ENCODE assay signal across 30 cellular contexts in the genomic region with DNA sequence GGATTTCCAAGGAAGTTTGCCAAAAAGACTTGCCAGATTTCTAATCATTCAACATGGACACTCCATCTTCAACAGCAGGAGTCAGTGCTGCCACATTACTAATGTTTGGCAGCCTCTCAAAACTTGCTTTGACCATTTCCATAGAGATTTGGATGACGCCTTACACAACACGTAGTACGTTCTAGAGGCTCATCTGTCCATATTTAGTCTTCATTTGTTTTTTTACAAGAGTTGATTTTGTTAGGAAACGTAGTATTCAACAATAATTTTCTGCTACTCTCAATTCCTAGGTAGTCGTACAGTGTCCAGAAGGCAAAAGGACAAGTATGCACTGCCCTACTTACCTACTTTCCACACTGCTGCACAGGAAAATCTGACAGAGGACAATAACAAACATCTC.
"Had no signal": no experiment of that assay in that cellular context is flagged by ENCODE, and none has a peak within 500 bp of the region (broad histone marks: within the 10 kb centered on the region; RNA-seq: fewer than 3 reads in every experiment).

No MANE protein-coding gene starts in this region.

- H3K27ac ChIP-seq: ascending aorta, breast epithelium, cardiac muscle cell, esophagus muscularis mucosa, gastroesophageal sphincter, heart right ventricle, VCaP had no signal

- H3K27me3 ChIP-seq: ascending aorta, breast epithelium, cardiac muscle cell, esophagus muscularis mucosa, gastroesophageal sphincter, heart right ventricle had no signal

- DNase-seq: activated CD4-positive, alpha-beta memory T cell treated with anti-CD3 and anti-CD28 coated beads, Interleukin-2, amount 10 ng/mL, durations not matched to agents 7 days and 5 days; activated CD4-positive, alpha-beta T cell treated with anti-CD3 and anti-CD28 coated beads for 1 hour; activated CD4-positive, alpha-beta T cell treated with anti-CD3 and anti-CD28 coated beads for 4 hours; activated CD4-positive, alpha-beta T cell treated with anti-CD3 and anti-CD28 coated beads, Interleukin-2, amount 10 ng/mL, durations not matched to agents 7 days and 5 days; activated CD4-positive, alpha-beta T cell treated with anti-CD3 and anti-CD28 coated beads, Interleukin-2, amount 50 U/mL, for 4 hours; activated CD8-positive, alpha-beta memory T cell treated with anti-CD3 and anti-CD28 coated beads, Interleukin-2, amount 50 U/mL, for 48 hours; activated gamma-delta T cell; activated naive CD4-positive, alpha-beta T cell; activated naive CD4-positive, alpha-beta T cell treated with anti-CD3 and anti-CD28 coated beads, Interleukin-2, amount 10 ng/mL, durations not matched to agents 7 days and 5 days; activated naive CD8-positive, alpha-beta T cell treated with anti-CD3 and anti-CD28 coated beads, Interleukin-2, amount 10 ng/mL, durations not matched to agents 7 days and 5 days; activated T-cell treated with anti-CD3 and anti-CD28 coated beads for 4 hours; activated T-cell treated with anti-CD3 and anti-CD28 coated beads, Interleukin-2, amount 50 U/mL, for 24 hours; activated T-cell treated with anti-CD3 and anti-CD28 coated beads, Interleukin-2, amount 50 U/mL, for 72 hours; central memory CD4-positive, alpha-beta T cell; cortex of kidney; dermis blood vessel endothelial cell; effector CD4-positive, alpha-beta T cell; effector memory CD8-positive, alpha-beta T cell; erythroblast; foreskin melanocyte; heart right ventricle; T-helper 2 cell had no signal

- H3K9me3 ChIP-seq: ascending aorta, breast epithelium, esophagus muscularis mucosa, gastroesophageal sphincter had no signal

- H3K4me1 ChIP-seq: ascending aorta, breast epithelium, esophagus muscularis mucosa, gastroesophageal sphincter, heart right ventricle had no signal

- H3K4me3 ChIP-seq: ascending aorta, breast epithelium, cardiac muscle cell, esophagus muscularis mucosa, gastroesophageal sphincter, heart right ventricle had no signal

- ATAC-seq: activated naive CD4-positive, alpha-beta T cell treated with anti-CD3 and anti-CD28 coated beads, Interleukin-2, amount 50 U/mL, for 72 hours; activated T-cell treated with anti-CD3 and anti-CD28 coated beads, Interleukin-2, amount 50 U/mL, for 72 hours; effector memory CD8-positive, alpha-beta T cell; gastroesophageal sphincter; heart right ventricle; WTC11 had no signal
